1 cellular context compared by ENCODE assay signal in the genomic region with DNA sequence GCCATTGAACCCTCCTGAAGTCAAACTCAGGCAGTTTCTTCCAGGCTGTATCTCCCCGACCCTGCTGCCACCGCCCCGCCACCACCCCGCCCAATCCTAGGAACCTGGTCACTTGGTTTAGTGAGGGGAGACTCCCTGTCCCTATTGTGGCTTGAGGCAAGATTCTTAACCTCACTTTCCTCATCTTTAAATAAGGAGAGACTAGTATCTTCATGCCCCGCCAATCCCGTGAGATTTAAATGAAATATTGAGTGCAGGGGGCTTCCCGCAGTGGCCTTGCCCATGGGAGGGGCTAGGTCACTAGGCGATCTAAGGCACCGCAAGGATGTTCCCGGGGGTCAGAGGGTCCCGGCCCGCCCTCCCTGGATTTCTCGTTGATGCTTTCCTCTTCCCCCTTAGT.
TF ChIP-seq lines count a peak whose summit lies in the region.

No MANE protein-coding gene starts in this region.

TF ChIP-seq in H1, 55 proteins besides CTCF, POLR2A, EP300 and RAD21:
- no peak for TF ChIP-seq HDAC6 (IDR thresholded peaks at IDR 0.05; ENCODE audit: low read depth, low read length)
- no peak for TF ChIP-seq BCL11A (IDR thresholded peaks at IDR 0.05; ENCODE audit: low read depth in 2 of 2, low read length in 2 of 2)
- no peak for TF ChIP-seq RNF2 (IDR thresholded peaks at IDR 0.05; ENCODE audit: borderline replicate concordance, low read depth, low read length, missing control alignments, poor library complexity, severe bottlenecking)
- no peak for TF ChIP-seq CBX5 (IDR thresholded peaks at IDR 0.05; ENCODE audit: low read depth, low read length)
- no peak for TF ChIP-seq BRCA1 (IDR thresholded peaks at IDR 0.05; ENCODE audit: low read depth, low read length)
- TF ChIP-seq KDM5A (IDR thresholded peaks at IDR 0.05; ENCODE audit: low read length) = no peak
- TF ChIP-seq CEBPB (IDR thresholded peaks at IDR 0.05; ENCODE audit: low read depth, low read length) = no peak
- TF ChIP-seq SUZ12 (IDR thresholded peaks at IDR 0.05; ENCODE audit: low read length) = no peak
- TF ChIP-seq SP1 (IDR thresholded peaks at IDR 0.05; ENCODE audit: low read depth, low read length) = no peak
- no peak for TF ChIP-seq SIRT6 (IDR thresholded peaks at IDR 0.05; ENCODE audit: low read length)
- no peak for TF ChIP-seq TEAD4 (IDR thresholded peaks at IDR 0.05; ENCODE audit: low read depth, low read length)
- TF ChIP-seq ZNF274 (IDR thresholded peaks at IDR 0.05; ENCODE audit: borderline replicate concordance, extremely low read depth, low read length) = no peak
TF ChIP-seq in H1: peak in this region for 0.
